In genomic region chr2:120298173-120298835, GRCh38 we compare ENCODE assay signal across 23 cellular contexts. TPM values are rescaled to one million over a fixed set of nuclear protein-coding genes. Genes with fewer than 3 reads are reported as not detected.
DNase-seq lines count a peak whose midpoint lies in the region; ATAC-seq and TF ChIP-seq lines count a peak whose summit lies in the region.
"Had no signal": no experiment of that assay in that cellular context is flagged by ENCODE, and none has a peak within 500 bp of the region (broad histone marks: within the 10 kb centered on the region; RNA-seq: fewer than 3 reads in every experiment).

No MANE protein-coding gene starts in this region.

- ATAC-seq in HG03460 (IDR thresholded peaks at IDR 0.05; ENCODE audit: unreplicated experiment): no peak
- ATAC-seq: activated T-cell treated with anti-CD3 and anti-CD28 coated beads, Interleukin-2, amount 50 U/mL, for 72 hours; GM23338; naive thymus-derived CD8-positive, alpha-beta T cell; right lobe of liver had no signal

- TF ChIP-seq CTCF in HFFc6 (IDR thresholded peaks at IDR 0.05): no peak

- H3K27me3 Mint-ChIP-seq in HFFc6 (ENCODE audit: insufficient read depth): no peaks in the 10 kb centered on the region
- H3K27me3 Mint-ChIP-seq: memory B cell had no signal

- H3K27ac Mint-ChIP-seq in HFFc6: peak overlapping the region; percentile 5
- H3K27ac Mint-ChIP-seq: endodermal cell; GM23338; memory B cell; naive thymus-derived CD8-positive, alpha-beta T cell had no signal

- H3K36me3 Mint-ChIP-seq in HFFc6 (ENCODE audit: low read depth): peaks cover 47% of the 10 kb centered on the region

- peaks cover 41% of the 10 kb centered on the region for H3K4me1 Mint-ChIP-seq in HFFc6 (ENCODE audit: low read depth)

- peak; percentile 51 for DNase-seq in A172 (ENCODE audit: low spot score)
- peak; percentile 26 for DNase-seq in HFFc6
- peak; percentile 28 for DNase-seq in astrocyte of the hippocampus (ENCODE audit: low read depth, low spot score)
- peak; percentile 25 for DNase-seq in glomerular visceral epithelial cell (ENCODE audit: extremely low spot score)
- no peak for DNase-seq in AML-193 (lab: John Stamatoyannopoulos, UW)
- no peak for DNase-seq in NCI-H345 treated with DMSO at 0.1 percent for 48 hours (lab: John Stamatoyannopoulos, UW; ENCODE audit: unreplicated experiment)
- DNase-seq in NCI-H2196 treated with DMSO at 0.1 percent for 48 hours (lab: John Stamatoyannopoulos, UW; ENCODE audit: unreplicated experiment): no peak
- DNase-seq: activated naive CD4-positive, alpha-beta T cell treated with anti-CD3 and anti-CD28 coated beads, Interleukin-2, amount 50 U/mL, for 16 hours; activated T-cell treated with anti-CD3 and anti-CD28 coated beads, Interleukin-2, amount 50 U/mL, for 72 hours; DMS 273 treated with DMSO at 0.1 percent for 48 hours; hypothalamus; Karpas-422; naive thymus-derived CD8-positive, alpha-beta T cell; NCI-H1930; NCI-H446 treated with DMSO at 0.1 percent for 48 hours; NK-92 treated with Interleukin-12 subunit alpha and Interleukin-12 subunit beta, amount 100 ng/mL, for 24 hours; ovary; right lobe of liver; T1000 had no signal

- no peak overlapping the region for H3K4me3 Mint-ChIP-seq in HFFc6
- H3K4me3 Mint-ChIP-seq: activated T-cell treated with anti-CD3 and anti-CD28 coated beads, Interleukin-2, amount 50 U/mL, for 72 hours; endodermal cell; GM23338; memory B cell; naive thymus-derived CD8-positive, alpha-beta T cell had no signal

- H3K9me3 Mint-ChIP-seq in HFFc6: no peaks in the 10 kb centered on the region
- H3K9me3 Mint-ChIP-seq: activated T-cell treated with anti-CD3 and anti-CD28 coated beads, Interleukin-2, amount 50 U/mL, for 72 hours; endodermal cell; GM23338; memory B cell; naive thymus-derived CD8-positive, alpha-beta T cell had no signal

RNA-seq across cellular contexts. Expression of gene RALB, which starts 45.7 kb away (rescaled TPM):
- total RNA-seq in A172 (2014; rRNA removed; shearing (Covaris generic)): 112 and 126 TPM in 2 replicates
- total RNA-seq in HFFc6 (2021; fragmentation: NEBNext Ultra II Directional; extraction: Animal tissue kit (Norgen Biotek cat#: 25700)): 10 to 100 TPM; 60.1 to 72.5 (median 69.2) TPM

RNA-seq across cellular contexts. Expression of gene INHBB, which starts 47.6 kb away (rescaled TPM):
- total RNA-seq in A172 (2014; rRNA removed; shearing (Covaris generic)): 0.16 and 0.17 TPM in 2 replicates
- 1 to 10 TPM in 3 of 6 experiments, under 1 TPM in 3; 0.47 to 1.6 (median 1.1) TPM for total RNA-seq in HFFc6 (2021; fragmentation: NEBNext Ultra II Directional; extraction: Animal tissue kit (Norgen Biotek cat#: 25700))
- total RNA-seq: activated T-cell treated with anti-CD3 and anti-CD28 coated beads, Interleukin-2, amount 50 U/mL, for 72 hours; endodermal cell; naive thymus-derived CD8-positive, alpha-beta T cell had no signal

Comparison
In these comparisons a context has a peak if more than half of its experiments do, and no peak if none do; other contexts are left out.
1. DNase-seq: peak in A172 (single experiment), HFFc6 (single experiment), astrocyte of the hippocampus (single experiment) and glomerular visceral epithelial cell (single experiment); none in AML-193 (0 of 2), NCI-H345 treated with DMSO at 0.1 percent for 48 hours (single experiment) and NCI-H2196 treated with DMSO at 0.1 percent for 48 hours (single experiment).